Comparison of ENCODE assay signal across 9 cellular contexts in the genomic region with DNA sequence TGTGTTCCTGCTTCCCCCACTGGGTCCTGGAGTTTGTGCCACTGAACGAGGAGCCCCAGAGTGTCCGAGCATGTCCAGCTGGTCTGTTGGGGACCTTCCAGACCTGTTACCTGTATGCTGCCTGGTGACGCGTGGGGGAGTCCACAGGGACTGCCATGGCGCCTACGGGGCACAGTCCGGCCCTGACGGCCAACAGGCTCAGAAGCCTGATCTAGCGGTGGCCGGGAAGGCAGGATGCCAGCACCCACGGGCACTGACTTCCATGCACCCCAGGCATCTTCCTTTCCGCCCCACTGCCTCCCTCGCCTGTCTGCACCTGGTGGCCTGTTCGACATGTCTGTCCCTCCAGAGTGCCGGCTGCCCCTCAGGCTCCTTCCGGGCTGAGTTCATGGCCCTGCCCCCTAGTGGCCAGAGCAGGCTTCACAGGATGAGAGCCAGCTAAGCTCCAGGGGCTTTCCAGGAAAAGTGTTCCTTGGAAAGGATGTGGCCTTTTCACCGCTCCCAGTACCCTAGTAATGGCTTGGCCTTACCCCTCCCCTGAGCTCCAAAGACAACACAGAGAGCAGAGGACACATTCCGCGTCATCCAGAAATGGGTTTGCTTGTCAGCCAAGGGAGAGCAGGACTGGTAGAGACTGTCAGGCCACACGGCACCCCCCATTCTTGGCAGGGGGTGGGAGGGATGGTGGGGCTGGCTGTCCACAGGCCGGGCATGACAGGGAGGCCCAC. TPM values are rescaled to one million over a fixed set of nuclear protein-coding genes. Genes with fewer than 3 reads are reported as not detected.
DNase-seq lines count a peak whose midpoint lies in the region; ATAC-seq and TF ChIP-seq lines count a peak whose summit lies in the region.
"Had no signal": no experiment of that assay in that cellular context is flagged by ENCODE, and none has a peak within 500 bp of the region (broad histone marks: within the 10 kb centered on the region; RNA-seq: fewer than 3 reads in every experiment).

No MANE protein-coding gene starts in this region.

- DNase-seq in AG08396 (ENCODE audit: low spot score) (peak; percentile 31), H7 (peak; percentile 77), RWPE2 (ENCODE audit: low spot score) (peak; percentile 74), left cardiac atrium (peak; percentile 79), smooth muscle cell (lab: John Stamatoyannopoulos, UW; ENCODE audit: unreplicated experiment) (no peak), medulla oblongata (ENCODE audit: extremely low spot score) (no peak)
- peak; percentile 57 for DNase-seq in activated naive CD4-positive, alpha-beta T cell treated with anti-CD3 and anti-CD28 coated beads, Interleukin-2, amount 50 U/mL, for 16 hours

- TF ChIP-seq CTCF in RWPE2 (IDR thresholded peaks at IDR 0.05; ENCODE audit: poor library complexity, severe bottlenecking) (peak; percentile 97), smooth muscle cell (IDR thresholded peaks at IDR 0.05; ENCODE audit: borderline replicate concordance, insufficient read depth, poor library complexity, severe bottlenecking) (peak; percentile 72)

- H3K9me3 ChIP-seq in RWPE2 (ENCODE audit: severe bottlenecking) (no peaks in the 10 kb centered on the region), smooth muscle cell (replicated peaks; ENCODE audit: low read depth) (peaks cover 5% of the 10 kb centered on the region)

- no peak overlapping the region for H3K9ac ChIP-seq in smooth muscle cell (ENCODE audit: low read depth)

- H3K36me3 ChIP-seq in H7 (replicated peaks; ENCODE audit: control insufficient read depth, insufficient read depth, low read length): no peaks in the 10 kb centered on the region
- no peaks in the 10 kb centered on the region for H3K36me3 ChIP-seq in RWPE2 (ENCODE audit: low read depth)
- no peaks in the 10 kb centered on the region for H3K36me3 ChIP-seq in smooth muscle cell (ENCODE audit: low read depth)

- no peaks in the 10 kb centered on the region for H3K79me2 ChIP-seq in smooth muscle cell (ENCODE audit: low read depth)

- intact Hi-C loops in left cardiac atrium (cut with DNase I): no loop called here

- H3K4me3 ChIP-seq in H7 (ENCODE audit: insufficient read depth, low read depth, low read length) (no peak overlapping the region), RWPE2 (ENCODE audit: severe bottlenecking) (no peak overlapping the region), smooth muscle cell (no peak overlapping the region)

- 68% methylated on average over 21 of the region's 21 CpGs for WGBS in smooth muscle cell (ENCODE audit: low lambda C conversion rate)

- H3F3A ChIP-seq in smooth muscle cell (ENCODE audit: low read depth): no peaks in the 10 kb centered on the region

- H3K27me3 ChIP-seq in H7 (ENCODE audit: control insufficient read depth, insufficient read depth, low read length) (no peaks in the 10 kb centered on the region), RWPE2 (ENCODE audit: insufficient read depth, poor library complexity, severe bottlenecking) (no peaks in the 10 kb centered on the region), smooth muscle cell (ENCODE audit: low read depth) (no peaks in the 10 kb centered on the region)

- H3K4me1 ChIP-seq in RWPE2 (ENCODE audit: insufficient read depth, poor library complexity, severe bottlenecking) (no peaks in the 10 kb centered on the region), smooth muscle cell (ENCODE audit: low read depth) (peaks cover 7% of the 10 kb centered on the region)

- H3K27ac ChIP-seq in RWPE2 (ENCODE audit: poor library complexity, severe bottlenecking) (no peak overlapping the region), smooth muscle cell (ENCODE audit: low read depth) (no peak overlapping the region)

- H2AFZ ChIP-seq in smooth muscle cell (ENCODE audit: low read depth): no peak overlapping the region

- no peak overlapping the region for H3K4me2 ChIP-seq in smooth muscle cell

- ATAC-seq in RWPE2 (ENCODE audit: low read depth) (peak; percentile 56; the same call in 2 of the 3 replicates), left cardiac atrium (peak; percentile 75 to 76), GM19395 (IDR thresholded peaks at IDR 0.05; ENCODE audit: unreplicated experiment) (no peak)

- no peaks in the 10 kb centered on the region for H4K20me1 ChIP-seq in smooth muscle cell (ENCODE audit: low read depth)

RNA-seq across cellular contexts. Expression of a gene that starts 35.7 kb away (rescaled TPM):
- 66.6 and 72.9 TPM in 2 replicates for total RNA-seq in H7 (2014; rRNA removed; shearing (Covaris generic))
- total RNA-seq in left cardiac atrium (100 to 1,000 TPM; 115 to 131 TPM), smooth muscle cell (51.1 and 54.8 TPM in 2 replicates)
- polyA plus RNA-seq in smooth muscle cell: 70.3 and 71.5 TPM in 2 replicates

RNA-seq across cellular contexts. Expression of a gene that starts 50.9 kb away (rescaled TPM):
- 0.55 and 0.73 TPM in 2 replicates for total RNA-seq in H7 (2014; rRNA removed; shearing (Covaris generic))
- total RNA-seq in left cardiac atrium (1 to 10 TPM; 3.6 to 3.7 TPM), smooth muscle cell (0.90 and 2.3 TPM in 2 replicates)
- 0.08 and 1.3 TPM in 2 replicates for polyA plus RNA-seq in smooth muscle cell

RNA-seq across cellular contexts. Expression of a gene that starts 51.8 kb away (rescaled TPM):
- total RNA-seq in H7 (2014; rRNA removed; shearing (Covaris generic)): 0.07 and 0.14 TPM in 2 replicates
- total RNA-seq in left cardiac atrium (not detected), smooth muscle cell (0.36 TPM in 1 of 2 replicates, not detected in the other)
- polyA plus RNA-seq in smooth muscle cell: 0.15 and 0.19 TPM in 2 replicates
- total RNA-seq: pulmonary artery endothelial cell had no signal

Comparison
In these comparisons a context has a peak if more than half of its experiments do, and no peak if none do; other contexts are left out.
1. DNase-seq: peak in AG08396 (single experiment), H7 (single experiment), RWPE2 (single experiment), activated naive CD4-positive, alpha-beta T cell treated with anti-CD3 and anti-CD28 coated beads, Interleukin-2, amount 50 U/mL, for 16 hours (single experiment) and left cardiac atrium (single experiment); none in smooth muscle cell (single experiment) and medulla oblongata (single experiment).